In the genomic region with DNA sequence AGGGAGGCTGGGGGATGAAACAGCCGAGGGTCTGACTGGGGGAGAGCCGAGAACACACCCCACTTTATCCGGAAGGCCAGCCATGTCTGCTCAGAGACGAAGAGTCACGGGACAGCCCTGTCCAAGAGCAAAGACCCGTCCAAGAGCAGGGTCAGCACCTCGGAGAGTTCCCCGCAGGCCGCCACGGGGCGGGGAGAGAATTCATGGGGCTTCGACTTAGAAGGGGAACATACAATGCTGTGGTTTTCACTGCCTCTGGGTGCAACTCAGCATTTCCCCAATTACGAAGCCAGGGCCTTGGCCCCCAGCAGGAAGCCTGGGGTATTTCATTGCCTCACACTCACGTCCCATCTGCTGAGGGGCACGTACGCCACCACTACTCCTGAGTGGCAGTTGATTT, we compare ENCODE assay signal across 1 cellular context.
TF ChIP-seq lines count a peak whose summit lies in the region.

No MANE protein-coding gene starts in this region.

TF ChIP-seq in SK-N-SH, 30 proteins besides CTCF, POLR2A, EP300 and RAD21 (continued from another document):
- no peak for TF ChIP-seq MEF2A (IDR thresholded peaks at IDR 0.05; ENCODE audit: borderline replicate concordance, low read depth)
